In the genomic region with DNA sequence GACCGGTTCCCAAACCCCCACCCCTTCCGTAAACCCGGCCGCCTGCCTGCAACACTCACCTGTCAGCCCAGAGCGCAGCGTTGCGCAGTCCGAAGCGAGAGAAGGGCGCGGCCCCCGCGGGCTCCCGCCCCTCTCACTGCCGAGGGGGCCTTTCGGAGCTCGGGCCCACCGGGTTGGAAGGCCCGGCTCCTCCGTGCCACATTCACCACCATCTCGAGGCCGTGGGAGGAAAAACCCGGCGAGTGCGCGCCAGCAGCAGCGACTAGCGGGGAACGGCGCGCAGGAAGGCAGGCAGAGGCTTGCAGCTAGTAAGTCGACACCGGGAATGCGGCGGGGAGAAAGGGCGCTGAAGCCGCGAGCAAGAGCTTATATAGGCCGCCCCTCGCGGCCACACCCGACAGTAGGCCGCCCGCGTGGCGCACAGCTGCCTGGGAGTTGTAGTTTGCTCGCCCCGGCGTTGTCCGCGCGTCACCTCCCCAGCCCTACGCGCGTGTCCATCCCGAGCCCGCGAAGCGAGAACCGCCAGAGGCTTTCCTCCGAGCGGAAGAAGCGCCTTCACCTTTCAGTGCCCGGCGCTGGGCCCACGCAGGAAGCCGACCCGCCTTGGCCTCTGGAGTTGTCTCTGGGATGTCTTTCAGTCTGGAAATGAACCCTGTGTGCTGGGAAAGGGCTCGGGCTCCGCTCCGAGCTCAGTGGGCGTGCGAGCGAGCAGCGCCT, we compare ENCODE assay signal across 1 cellular context.
A peak's percentile ranks its signal among the peaks of the same experiment; 100 is the strongest.
TF ChIP-seq lines count a peak whose summit lies in the region.

No MANE protein-coding gene starts in this region.

TF ChIP-seq in K562, 482 proteins besides CTCF, POLR2A, EP300 and RAD21 (continued from another document and continues in another):
- TF ChIP-seq, protein P1, sequence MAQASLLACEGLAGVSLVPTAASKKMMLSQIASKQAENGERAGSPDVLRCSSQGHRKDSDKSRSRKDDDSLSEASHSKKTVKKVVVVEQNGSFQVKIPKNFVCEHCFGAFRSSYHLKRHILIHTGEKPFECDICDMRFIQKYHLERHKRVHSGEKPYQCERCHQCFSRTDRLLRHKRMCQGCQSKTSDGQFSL (CRISPR knock-in tag; IDR thresholded peaks at IDR 0.05): peak; percentile 75; the same call in 1 of the 2 replicates
- TF ChIP-seq, protein P1 (tag; IDR thresholded peaks at IDR 0.05): no peak
- no peak for TF ChIP-seq EWSR1 (IDR thresholded peaks at IDR 0.05; ENCODE audit: borderline replicate concordance, low read depth, partially characterized antibody)
- TF ChIP-seq RBM25 (IDR thresholded peaks at IDR 0.05; ENCODE audit: low read depth, low read length, severe bottlenecking): no peak
- TF ChIP-seq, protein P2, sequence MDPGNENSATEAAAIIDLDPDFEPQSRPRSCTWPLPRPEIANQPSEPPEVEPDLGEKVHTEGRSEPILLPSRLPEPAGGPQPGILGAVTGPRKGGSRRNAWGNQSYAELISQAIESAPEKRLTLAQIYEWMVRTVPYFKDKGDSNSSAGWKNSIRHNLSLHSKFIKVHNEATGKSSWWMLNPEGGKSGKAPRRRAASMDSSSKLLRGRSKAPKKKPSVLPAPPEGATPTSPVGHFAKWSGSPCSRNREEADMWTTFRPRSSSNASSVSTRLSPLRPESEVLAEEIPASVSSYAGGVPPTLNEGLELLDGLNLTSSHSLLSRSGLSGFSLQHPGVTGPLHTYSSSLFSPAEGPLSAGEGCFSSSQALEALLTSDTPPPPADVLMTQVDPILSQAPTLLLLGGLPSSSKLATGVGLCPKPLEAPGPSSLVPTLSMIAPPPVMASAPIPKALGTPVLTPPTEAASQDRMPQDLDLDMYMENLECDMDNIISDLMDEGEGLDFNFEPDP (CRISPR knock-in tag; IDR thresholded peaks at IDR 0.05): no peak
- TF ChIP-seq, protein P3, sequence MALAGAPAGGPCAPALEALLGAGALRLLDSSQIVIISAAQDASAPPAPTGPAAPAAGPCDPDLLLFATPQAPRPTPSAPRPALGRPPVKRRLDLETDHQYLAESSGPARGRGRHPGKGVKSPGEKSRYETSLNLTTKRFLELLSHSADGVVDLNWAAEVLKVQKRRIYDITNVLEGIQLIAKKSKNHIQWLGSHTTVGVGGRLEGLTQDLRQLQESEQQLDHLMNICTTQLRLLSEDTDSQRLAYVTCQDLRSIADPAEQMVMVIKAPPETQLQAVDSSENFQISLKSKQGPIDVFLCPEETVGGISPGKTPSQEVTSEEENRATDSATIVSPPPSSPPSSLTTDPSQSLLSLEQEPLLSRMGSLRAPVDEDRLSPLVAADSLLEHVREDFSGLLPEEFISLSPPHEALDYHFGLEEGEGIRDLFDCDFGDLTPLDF (CRISPR knock-in tag; IDR thresholded peaks at IDR 0.05): peak; percentile 98
- TF ChIP-seq ZNF41 (CRISPR knock-in tag; conservative IDR thresholded peaks at IDR 0.05): 0 out of 2 replicates have a peak, but pooled peaks have one; percentile 15
- peak; percentile 28 for TF ChIP-seq MEIS2 (IDR thresholded peaks at IDR 0.05; ENCODE audit: partially characterized antibody)
- TF ChIP-seq CREBBP (IDR thresholded peaks at IDR 0.05; ENCODE audit: low read depth, low read length): no peak
- TF ChIP-seq NCOR1 (IDR thresholded peaks at IDR 0.05): peak; percentile 80
- TF ChIP-seq DNMT1 (IDR thresholded peaks at IDR 0.05): no peak
- no peak; the same call in 1 of the 2 replicates for TF ChIP-seq NFE2 (IDR thresholded peaks at IDR 0.05; ENCODE audit: low read depth)
- no peak for TF ChIP-seq SIRT6 (IDR thresholded peaks at IDR 0.05; ENCODE audit: low read depth, low read length)
- peak; percentile 87 for TF ChIP-seq CTBP1 (IDR thresholded peaks at IDR 0.05; ENCODE audit: borderline replicate concordance)
- peak; percentile 45 for TF ChIP-seq ZBTB7A (IDR thresholded peaks at IDR 0.05; ENCODE audit: borderline replicate concordance, control insufficient read depth, low read depth, low read length)
- TF ChIP-seq, protein P4, sequence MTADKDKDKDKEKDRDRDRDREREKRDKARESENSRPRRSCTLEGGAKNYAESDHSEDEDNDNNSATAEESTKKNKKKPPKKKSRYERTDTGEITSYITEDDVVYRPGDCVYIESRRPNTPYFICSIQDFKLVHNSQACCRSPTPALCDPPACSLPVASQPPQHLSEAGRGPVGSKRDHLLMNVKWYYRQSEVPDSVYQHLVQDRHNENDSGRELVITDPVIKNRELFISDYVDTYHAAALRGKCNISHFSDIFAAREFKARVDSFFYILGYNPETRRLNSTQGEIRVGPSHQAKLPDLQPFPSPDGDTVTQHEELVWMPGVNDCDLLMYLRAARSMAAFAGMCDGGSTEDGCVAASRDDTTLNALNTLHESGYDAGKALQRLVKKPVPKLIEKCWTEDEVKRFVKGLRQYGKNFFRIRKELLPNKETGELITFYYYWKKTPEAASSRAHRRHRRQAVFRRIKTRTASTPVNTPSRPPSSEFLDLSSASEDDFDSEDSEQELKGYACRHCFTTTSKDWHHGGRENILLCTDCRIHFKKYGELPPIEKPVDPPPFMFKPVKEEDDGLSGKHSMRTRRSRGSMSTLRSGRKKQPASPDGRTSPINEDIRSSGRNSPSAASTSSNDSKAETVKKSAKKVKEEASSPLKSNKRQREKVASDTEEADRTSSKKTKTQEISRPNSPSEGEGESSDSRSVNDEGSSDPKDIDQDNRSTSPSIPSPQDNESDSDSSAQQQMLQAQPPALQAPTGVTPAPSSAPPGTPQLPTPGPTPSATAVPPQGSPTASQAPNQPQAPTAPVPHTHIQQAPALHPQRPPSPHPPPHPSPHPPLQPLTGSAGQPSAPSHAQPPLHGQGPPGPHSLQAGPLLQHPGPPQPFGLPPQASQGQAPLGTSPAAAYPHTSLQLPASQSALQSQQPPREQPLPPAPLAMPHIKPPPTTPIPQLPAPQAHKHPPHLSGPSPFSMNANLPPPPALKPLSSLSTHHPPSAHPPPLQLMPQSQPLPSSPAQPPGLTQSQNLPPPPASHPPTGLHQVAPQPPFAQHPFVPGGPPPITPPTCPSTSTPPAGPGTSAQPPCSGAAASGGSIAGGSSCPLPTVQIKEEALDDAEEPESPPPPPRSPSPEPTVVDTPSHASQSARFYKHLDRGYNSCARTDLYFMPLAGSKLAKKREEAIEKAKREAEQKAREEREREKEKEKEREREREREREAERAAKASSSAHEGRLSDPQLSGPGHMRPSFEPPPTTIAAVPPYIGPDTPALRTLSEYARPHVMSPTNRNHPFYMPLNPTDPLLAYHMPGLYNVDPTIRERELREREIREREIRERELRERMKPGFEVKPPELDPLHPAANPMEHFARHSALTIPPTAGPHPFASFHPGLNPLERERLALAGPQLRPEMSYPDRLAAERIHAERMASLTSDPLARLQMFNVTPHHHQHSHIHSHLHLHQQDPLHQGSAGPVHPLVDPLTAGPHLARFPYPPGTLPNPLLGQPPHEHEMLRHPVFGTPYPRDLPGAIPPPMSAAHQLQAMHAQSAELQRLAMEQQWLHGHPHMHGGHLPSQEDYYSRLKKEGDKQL (CRISPR knock-in tag; IDR thresholded peaks at IDR 0.05; ENCODE audit: borderline replicate concordance): no peak; the same call in 1 of the 2 replicates
- peak; percentile 85 for TF ChIP-seq NFIC (IDR thresholded peaks at IDR 0.05)
- TF ChIP-seq, protein P5, sequence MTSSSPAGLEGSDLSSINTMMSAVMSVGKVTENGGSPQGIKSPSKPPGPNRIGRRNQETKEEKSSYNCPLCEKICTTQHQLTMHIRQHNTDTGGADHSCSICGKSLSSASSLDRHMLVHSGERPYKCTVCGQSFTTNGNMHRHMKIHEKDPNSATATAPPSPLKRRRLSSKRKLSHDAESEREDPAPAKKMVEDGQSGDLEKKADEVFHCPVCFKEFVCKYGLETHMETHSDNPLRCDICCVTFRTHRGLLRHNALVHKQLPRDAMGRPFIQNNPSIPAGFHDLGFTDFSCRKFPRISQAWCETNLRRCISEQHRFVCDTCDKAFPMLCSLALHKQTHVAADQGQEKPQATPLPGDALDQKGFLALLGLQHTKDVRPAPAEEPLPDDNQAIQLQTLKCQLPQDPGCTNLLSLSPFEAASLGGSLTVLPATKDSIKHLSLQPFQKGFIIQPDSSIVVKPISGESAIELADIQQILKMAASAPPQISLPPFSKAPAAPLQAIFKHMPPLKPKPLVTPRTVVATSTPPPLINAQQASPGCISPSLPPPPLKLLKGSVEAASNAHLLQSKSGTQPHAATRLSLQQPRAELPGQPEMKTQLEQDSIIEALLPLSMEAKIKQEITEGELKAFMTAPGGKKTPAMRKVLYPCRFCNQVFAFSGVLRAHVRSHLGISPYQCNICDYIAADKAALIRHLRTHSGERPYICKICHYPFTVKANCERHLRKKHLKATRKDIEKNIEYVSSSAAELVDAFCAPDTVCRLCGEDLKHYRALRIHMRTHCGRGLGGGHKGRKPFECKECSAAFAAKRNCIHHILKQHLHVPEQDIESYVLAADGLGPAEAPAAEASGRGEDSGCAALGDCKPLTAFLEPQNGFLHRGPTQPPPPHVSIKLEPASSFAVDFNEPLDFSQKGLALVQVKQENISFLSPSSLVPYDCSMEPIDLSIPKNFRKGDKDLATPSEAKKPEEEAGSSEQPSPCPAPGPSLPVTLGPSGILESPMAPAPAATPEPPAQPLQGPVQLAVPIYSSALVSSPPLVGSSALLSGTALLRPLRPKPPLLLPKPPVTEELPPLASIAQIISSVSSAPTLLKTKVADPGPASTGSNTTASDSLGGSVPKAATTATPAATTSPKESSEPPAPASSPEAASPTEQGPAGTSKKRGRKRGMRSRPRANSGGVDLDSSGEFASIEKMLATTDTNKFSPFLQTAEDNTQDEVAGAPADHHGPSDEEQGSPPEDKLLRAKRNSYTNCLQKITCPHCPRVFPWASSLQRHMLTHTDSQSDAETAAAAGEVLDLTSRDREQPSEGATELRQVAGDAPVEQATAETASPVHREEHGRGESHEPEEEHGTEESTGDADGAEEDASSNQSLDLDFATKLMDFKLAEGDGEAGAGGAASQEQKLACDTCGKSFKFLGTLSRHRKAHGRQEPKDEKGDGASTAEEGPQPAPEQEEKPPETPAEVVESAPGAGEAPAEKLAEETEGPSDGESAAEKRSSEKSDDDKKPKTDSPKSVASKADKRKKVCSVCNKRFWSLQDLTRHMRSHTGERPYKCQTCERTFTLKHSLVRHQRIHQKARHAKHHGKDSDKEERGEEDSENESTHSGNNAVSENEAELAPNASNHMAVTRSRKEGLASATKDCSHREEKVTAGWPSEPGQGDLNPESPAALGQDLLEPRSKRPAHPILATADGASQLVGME (CRISPR knock-in tag; IDR thresholded peaks at IDR 0.05): peak; percentile 77
- no peak; the same call in 1 of the 2 replicates for TF ChIP-seq ARID2 (IDR thresholded peaks at IDR 0.05)
- TF ChIP-seq, protein P6, sequence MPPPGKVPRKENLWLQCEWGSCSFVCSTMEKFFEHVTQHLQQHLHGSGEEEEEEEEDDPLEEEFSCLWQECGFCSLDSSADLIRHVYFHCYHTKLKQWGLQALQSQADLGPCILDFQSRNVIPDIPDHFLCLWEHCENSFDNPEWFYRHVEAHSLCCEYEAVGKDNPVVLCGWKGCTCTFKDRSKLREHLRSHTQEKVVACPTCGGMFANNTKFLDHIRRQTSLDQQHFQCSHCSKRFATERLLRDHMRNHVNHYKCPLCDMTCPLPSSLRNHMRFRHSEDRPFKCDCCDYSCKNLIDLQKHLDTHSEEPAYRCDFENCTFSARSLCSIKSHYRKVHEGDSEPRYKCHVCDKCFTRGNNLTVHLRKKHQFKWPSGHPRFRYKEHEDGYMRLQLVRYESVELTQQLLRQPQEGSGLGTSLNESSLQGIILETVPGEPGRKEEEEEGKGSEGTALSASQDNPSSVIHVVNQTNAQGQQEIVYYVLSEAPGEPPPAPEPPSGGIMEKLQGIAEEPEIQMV (tag; conservative IDR thresholded peaks at IDR 0.05; ENCODE audit: low read depth): no peak
- 0 out of 2 replicates have a peak, but pooled peaks have one; percentile 26 for TF ChIP-seq ZEB2 (IDR thresholded peaks at IDR 0.05)
- TF ChIP-seq SAFB (IDR thresholded peaks at IDR 0.05; ENCODE audit: borderline replicate concordance, low read depth, low read length): peak; percentile 77
- TF ChIP-seq CBX3 (IDR thresholded peaks at IDR 0.05; ENCODE audit: borderline replicate concordance in 1 of 2, low read length in 2 of 2): 0 out of 3 replicates have a peak, but pooled peaks of 1 of the 2 experiments have one; percentile 81
- TF ChIP-seq, protein P7, sequence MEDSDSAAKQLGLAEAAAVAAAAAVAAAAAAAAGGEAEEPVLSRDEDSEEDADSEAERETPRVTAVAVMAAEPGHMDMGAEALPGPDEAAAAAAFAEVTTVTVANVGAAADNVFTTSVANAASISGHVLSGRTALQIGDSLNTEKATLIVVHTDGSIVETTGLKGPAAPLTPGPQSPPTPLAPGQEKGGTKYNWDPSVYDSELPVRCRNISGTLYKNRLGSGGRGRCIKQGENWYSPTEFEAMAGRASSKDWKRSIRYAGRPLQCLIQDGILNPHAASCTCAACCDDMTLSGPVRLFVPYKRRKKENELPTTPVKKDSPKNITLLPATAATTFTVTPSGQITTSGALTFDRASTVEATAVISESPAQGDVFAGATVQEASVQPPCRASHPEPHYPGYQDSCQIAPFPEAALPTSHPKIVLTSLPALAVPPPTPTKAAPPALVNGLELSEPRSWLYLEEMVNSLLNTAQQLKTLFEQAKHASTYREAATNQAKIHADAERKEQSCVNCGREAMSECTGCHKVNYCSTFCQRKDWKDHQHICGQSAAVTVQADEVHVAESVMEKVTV (CRISPR knock-in tag; IDR thresholded peaks at IDR 0.05): 0 out of 2 replicates have a peak, but pooled peaks have one; percentile 26
- no peak for TF ChIP-seq STAG1 (CRISPR knock-in tag; IDR thresholded peaks at IDR 0.05; ENCODE audit: borderline replicate concordance)
- TF ChIP-seq, protein P8, sequence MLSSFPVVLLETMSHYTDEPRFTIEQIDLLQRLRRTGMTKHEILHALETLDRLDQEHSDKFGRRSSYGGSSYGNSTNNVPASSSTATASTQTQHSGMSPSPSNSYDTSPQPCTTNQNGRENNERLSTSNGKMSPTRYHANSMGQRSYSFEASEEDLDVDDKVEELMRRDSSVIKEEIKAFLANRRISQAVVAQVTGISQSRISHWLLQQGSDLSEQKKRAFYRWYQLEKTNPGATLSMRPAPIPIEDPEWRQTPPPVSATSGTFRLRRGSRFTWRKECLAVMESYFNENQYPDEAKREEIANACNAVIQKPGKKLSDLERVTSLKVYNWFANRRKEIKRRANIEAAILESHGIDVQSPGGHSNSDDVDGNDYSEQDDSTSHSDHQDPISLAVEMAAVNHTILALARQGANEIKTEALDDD (IDR thresholded peaks at IDR 0.05): no peak
- TF ChIP-seq KLF16 (IDR thresholded peaks at IDR 0.05): no peak; the same call in 1 of the 2 replicates
- peak; percentile 100 for TF ChIP-seq GTF2E2 (tag; IDR thresholded peaks at IDR 0.05)
- peak; percentile 95 for TF ChIP-seq RNF2 (IDR thresholded peaks at IDR 0.05)
- TF ChIP-seq MBD2 (IDR thresholded peaks at IDR 0.05; ENCODE audit: borderline replicate concordance, low read depth): peak; percentile 97
- no peak for TF ChIP-seq SMARCA5 (IDR thresholded peaks at IDR 0.05)
- TF ChIP-seq SMAD3 (CRISPR knock-in tag; conservative IDR thresholded peaks at IDR 0.05): no peak; the same call in 1 of the 2 replicates
- peak; percentile 70; the same call in 1 of the 2 replicates for TF ChIP-seq ZNF224 (CRISPR knock-in tag; IDR thresholded peaks at IDR 0.05)
- no peak for TF ChIP-seq MAFF (IDR thresholded peaks at IDR 0.05; ENCODE audit: low read length)
- TF ChIP-seq, protein P9, sequence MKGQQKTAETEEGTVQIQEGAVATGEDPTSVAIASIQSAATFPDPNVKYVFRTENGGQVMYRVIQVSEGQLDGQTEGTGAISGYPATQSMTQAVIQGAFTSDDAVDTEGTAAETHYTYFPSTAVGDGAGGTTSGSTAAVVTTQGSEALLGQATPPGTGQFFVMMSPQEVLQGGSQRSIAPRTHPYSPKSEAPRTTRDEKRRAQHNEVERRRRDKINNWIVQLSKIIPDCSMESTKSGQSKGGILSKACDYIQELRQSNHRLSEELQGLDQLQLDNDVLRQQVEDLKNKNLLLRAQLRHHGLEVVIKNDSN (CRISPR knock-in tag; IDR thresholded peaks at IDR 0.05): peak; percentile 75
- no peak for TF ChIP-seq SREBF2 (CRISPR knock-in tag; IDR thresholded peaks at IDR 0.05)
- TF ChIP-seq KLF10 (CRISPR knock-in tag; IDR thresholded peaks at IDR 0.05): no peak
- no peak for TF ChIP-seq NCOA6 (IDR thresholded peaks at IDR 0.05)
